2 cellular contexts compared by ENCODE assay signal in the genomic region with DNA sequence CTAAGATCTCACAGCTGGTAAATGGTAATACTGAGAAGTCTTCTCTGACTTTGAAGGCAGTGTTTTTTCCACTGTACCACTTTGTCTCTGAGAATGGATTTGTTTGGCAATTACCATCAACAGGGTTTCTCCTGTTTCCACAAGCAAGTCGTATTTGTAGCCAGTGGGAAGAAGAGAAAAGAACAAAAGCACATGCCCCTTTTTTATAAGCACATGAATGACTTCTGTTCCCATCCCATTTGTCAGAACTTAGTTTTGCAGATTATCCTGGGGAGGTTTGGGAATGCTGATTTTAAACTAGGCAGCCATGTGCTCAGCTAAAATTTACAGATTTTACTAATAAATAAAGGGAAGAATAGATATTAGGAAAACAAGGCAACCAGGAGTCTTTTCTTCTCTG.
TF ChIP-seq lines count a peak whose summit lies in the region.

No MANE protein-coding gene starts in this region.

TF ChIP-seq in GM23338, 12 proteins besides CTCF, POLR2A, EP300 and RAD21 (continued from another document):
- TF ChIP-seq ETS1 (IDR thresholded peaks at IDR 0.05) (no peak), POLR2AphosphoS5 (IDR thresholded peaks at IDR 0.05; ENCODE audit: low read depth) (no peak), ZNF331 (CRISPR knock-in tag; IDR thresholded peaks at IDR 0.05; ENCODE audit: low read depth) (no peak), STAT1 (IDR thresholded peaks at IDR 0.05; ENCODE audit: unreplicated experiment) (no peak)
- TF ChIP-seq, protein P1, sequence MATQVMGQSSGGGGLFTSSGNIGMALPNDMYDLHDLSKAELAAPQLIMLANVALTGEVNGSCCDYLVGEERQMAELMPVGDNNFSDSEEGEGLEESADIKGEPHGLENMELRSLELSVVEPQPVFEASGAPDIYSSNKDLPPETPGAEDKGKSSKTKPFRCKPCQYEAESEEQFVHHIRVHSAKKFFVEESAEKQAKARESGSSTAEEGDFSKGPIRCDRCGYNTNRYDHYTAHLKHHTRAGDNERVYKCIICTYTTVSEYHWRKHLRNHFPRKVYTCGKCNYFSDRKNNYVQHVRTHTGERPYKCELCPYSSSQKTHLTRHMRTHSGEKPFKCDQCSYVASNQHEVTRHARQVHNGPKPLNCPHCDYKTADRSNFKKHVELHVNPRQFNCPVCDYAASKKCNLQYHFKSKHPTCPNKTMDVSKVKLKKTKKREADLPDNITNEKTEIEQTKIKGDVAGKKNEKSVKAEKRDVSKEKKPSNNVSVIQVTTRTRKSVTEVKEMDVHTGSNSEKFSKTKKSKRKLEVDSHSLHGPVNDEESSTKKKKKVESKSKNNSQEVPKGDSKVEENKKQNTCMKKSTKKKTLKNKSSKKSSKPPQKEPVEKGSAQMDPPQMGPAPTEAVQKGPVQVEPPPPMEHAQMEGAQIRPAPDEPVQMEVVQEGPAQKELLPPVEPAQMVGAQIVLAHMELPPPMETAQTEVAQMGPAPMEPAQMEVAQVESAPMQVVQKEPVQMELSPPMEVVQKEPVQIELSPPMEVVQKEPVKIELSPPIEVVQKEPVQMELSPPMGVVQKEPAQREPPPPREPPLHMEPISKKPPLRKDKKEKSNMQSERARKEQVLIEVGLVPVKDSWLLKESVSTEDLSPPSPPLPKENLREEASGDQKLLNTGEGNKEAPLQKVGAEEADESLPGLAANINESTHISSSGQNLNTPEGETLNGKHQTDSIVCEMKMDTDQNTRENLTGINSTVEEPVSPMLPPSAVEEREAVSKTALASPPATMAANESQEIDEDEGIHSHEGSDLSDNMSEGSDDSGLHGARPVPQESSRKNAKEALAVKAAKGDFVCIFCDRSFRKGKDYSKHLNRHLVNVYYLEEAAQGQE (IDR thresholded peaks at IDR 0.05; ENCODE audit: unreplicated experiment): no peak
- TF ChIP-seq, protein P2, sequence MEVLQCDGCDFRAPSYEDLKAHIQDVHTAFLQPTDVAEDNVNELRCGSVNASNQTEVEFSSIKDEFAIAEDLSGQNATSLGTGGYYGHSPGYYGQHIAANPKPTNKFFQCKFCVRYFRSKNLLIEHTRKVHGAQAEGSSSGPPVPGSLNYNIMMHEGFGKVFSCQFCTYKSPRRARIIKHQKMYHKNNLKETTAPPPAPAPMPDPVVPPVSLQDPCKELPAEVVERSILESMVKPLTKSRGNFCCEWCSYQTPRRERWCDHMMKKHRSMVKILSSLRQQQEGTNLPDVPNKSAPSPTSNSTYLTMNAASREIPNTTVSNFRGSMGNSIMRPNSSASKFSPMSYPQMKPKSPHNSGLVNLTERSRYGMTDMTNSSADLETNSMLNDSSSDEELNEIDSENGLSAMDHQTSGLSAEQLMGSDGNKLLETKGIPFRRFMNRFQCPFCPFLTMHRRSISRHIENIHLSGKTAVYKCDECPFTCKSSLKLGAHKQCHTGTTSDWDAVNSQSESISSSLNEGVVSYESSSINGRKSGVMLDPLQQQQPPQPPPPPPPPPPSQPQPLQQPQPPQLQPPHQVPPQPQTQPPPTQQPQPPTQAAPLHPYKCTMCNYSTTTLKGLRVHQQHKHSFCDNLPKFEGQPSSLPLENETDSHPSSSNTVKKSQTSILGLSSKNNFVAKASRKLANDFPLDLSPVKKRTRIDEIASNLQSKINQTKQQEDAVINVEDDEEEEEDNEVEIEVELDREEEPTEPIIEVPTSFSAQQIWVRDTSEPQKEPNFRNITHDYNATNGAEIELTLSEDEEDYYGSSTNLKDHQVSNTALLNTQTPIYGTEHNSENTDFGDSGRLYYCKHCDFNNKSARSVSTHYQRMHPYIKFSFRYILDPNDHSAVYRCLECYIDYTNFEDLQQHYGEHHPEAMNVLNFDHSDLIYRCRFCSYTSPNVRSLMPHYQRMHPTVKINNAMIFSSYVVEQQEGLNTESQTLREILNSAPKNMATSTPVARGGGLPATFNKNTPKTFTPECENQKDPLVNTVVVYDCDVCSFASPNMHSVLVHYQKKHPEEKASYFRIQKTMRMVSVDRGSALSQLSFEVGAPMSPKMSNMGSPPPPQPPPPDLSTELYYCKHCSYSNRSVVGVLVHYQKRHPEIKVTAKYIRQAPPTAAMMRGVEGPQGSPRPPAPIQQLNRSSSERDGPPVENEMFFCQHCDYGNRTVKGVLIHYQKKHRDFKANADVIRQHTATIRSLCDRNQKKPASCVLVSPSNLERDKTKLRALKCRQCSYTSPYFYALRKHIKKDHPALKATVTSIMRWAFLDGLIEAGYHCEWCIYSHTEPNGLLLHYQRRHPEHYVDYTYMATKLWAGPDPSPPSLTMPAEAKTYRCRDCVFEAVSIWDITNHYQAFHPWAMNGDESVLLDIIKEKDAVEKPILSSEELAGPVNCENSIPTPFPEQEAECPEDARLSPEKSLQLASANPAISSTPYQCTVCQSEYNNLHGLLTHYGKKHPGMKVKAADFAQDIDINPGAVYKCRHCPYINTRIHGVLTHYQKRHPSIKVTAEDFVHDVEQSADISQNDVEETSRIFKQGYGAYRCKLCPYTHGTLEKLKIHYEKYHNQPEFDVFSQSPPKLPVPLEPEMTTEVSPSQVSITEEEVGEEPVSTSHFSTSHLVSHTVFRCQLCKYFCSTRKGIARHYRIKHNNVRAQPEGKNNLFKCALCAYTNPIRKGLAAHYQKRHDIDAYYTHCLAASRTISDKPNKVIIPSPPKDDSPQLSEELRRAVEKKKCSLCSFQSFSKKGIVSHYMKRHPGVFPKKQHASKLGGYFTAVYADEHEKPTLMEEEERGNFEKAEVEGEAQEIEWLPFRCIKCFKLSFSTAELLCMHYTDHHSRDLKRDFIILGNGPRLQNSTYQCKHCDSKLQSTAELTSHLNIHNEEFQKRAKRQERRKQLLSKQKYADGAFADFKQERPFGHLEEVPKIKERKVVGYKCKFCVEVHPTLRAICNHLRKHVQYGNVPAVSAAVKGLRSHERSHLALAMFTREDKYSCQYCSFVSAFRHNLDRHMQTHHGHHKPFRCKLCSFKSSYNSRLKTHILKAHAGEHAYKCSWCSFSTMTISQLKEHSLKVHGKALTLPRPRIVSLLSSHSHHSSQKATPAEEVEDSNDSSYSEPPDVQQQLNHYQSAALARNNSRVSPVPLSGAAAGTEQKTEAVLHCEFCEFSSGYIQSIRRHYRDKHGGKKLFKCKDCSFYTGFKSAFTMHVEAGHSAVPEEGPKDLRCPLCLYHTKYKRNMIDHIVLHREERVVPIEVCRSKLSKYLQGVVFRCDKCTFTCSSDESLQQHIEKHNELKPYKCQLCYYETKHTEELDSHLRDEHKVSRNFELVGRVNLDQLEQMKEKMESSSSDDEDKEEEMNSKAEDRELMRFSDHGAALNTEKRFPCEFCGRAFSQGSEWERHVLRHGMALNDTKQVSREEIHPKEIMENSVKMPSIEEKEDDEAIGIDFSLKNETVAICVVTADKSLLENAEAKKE (CRISPR knock-in tag; IDR thresholded peaks at IDR 0.05): no peak

TF ChIP-seq in K562, 482 proteins besides CTCF, POLR2A, EP300 and RAD21 (continued from another document):
- TF ChIP-seq, protein P1 (CRISPR knock-in tag; IDR thresholded peaks at IDR 0.05; ENCODE audit: low read depth): no peak
- TF ChIP-seq ELF1 (tag; IDR thresholded peaks at IDR 0.05) (no peak), CTBP1 (IDR thresholded peaks at IDR 0.05; ENCODE audit: borderline replicate concordance) (no peak), NCOR1 (IDR thresholded peaks at IDR 0.05) (no peak), ZNF696 (CRISPR knock-in tag; conservative IDR thresholded peaks at IDR 0.05) (no peak), RBM39 (optimal IDR thresholded peaks at IDR 0.05; ENCODE audit: low read depth, low read length) (no peak), HDGF (IDR thresholded peaks at IDR 0.05) (no peak), MLLT1 (IDR thresholded peaks at IDR 0.05) (no peak), ATF7 (IDR thresholded peaks at IDR 0.05) (no peak), MITF (IDR thresholded peaks at IDR 0.05) (no peak), E2F5 (CRISPR knock-in tag; IDR thresholded peaks at IDR 0.05) (no peak), NFRKB (IDR thresholded peaks at IDR 0.05; ENCODE audit: low read depth) (no peak), CSDE1 (IDR thresholded peaks at IDR 0.05) (no peak), ZBTB17 (CRISPR knock-in tag; IDR thresholded peaks at IDR 0.05) (no peak)
- TF ChIP-seq, protein P3, sequence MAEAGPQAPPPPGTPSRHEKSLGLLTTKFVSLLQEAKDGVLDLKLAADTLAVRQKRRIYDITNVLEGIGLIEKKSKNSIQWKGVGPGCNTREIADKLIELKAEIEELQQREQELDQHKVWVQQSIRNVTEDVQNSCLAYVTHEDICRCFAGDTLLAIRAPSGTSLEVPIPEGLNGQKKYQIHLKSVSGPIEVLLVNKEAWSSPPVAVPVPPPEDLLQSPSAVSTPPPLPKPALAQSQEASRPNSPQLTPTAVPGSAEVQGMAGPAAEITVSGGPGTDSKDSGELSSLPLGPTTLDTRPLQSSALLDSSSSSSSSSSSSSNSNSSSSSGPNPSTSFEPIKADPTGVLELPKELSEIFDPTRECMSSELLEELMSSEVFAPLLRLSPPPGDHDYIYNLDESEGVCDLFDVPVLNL (CRISPR knock-in tag; IDR thresholded peaks at IDR 0.05; ENCODE audit: low read depth): no peak
